ENCODE assay signal across 8 cellular contexts in genomic region chrX:149937881-149938426, GRCh38. TPM values are rescaled to one million over a fixed set of nuclear protein-coding genes. Genes with fewer than 3 reads are reported as not detected.
DNase-seq lines count a peak whose midpoint lies in the region; ATAC-seq, FAIRE-seq and TF ChIP-seq lines count a peak whose summit lies in the region.

No MANE protein-coding gene starts in this region.

- H3K4me1 ChIP-seq in GM12878 (ENCODE audit: control insufficient read depth, insufficient read depth, low read length) (no peaks in the 10 kb centered on the region), keratinocyte (ENCODE audit: control insufficient read depth, extremely low read depth, insufficient read depth, low read length) (no peaks in the 10 kb centered on the region)

- no peaks in the 10 kb centered on the region for H3K9me1 ChIP-seq in keratinocyte (ENCODE audit: control insufficient read depth, extremely low read depth, insufficient read depth, low read length)

- CTCF ChIA-PET in GM12878 (lab: Yijun Ruan, JAX): interaction anchor here (0.8 to 1.0 kb wide), 4 partner anchors 21 to 432 kb away, joined by 3 to 5 read pairs (median 4); no protein-coding TSS in a partner anchor

- SMC1A ChIA-PET in GM12878 (lab: Charles Lee; ENCODE audit: uncharacterized antibody, unreplicated experiment): interaction anchor here (0.9 to 1.4 kb wide), 2 partner anchors 732 to 762 kb away, joined by 3 read pairs; no protein-coding TSS in a partner anchor

- H3K4me2 ChIP-seq in GM12878 (ENCODE audit: control insufficient read depth, insufficient read depth) (peak overlapping the region; percentile 70), keratinocyte (ENCODE audit: control insufficient read depth, extremely low read depth, insufficient read depth, low read depth, low read length) (peak overlapping the region; percentile 58)

- H3K36me3 ChIP-seq in GM12878 (ENCODE audit: control insufficient read depth in 2 of 2, insufficient read depth in 2 of 2, low read length in 1 of 2) (peaks cover 0 to 1% of the 10 kb centered on the region in 2 experiments; a peak in 1 of 4 replicates), keratinocyte (ENCODE audit: control insufficient read depth in 2 of 2, extremely low read depth in 1 of 2, insufficient read depth in 2 of 2, low read length in 2 of 2) (peaks cover 0 to 2% of the 10 kb centered on the region in 2 experiments)

- TF ChIP-seq POLR2A in GM12878 (IDR thresholded peaks at IDR 0.05; ENCODE audit: low read depth, low read length): peak; percentile 88

- dilution Hi-C loops in keratinocyte (cut with MboI; ENCODE audit: extremely low pct_ligation_motif_present, low sequenced_read_pairs): no loop called here

- H3K79me2 ChIP-seq in GM12878 (ENCODE audit: control insufficient read depth, insufficient read depth, low read length): peaks cover 11% of the 10 kb centered on the region
- H3K79me2 ChIP-seq in keratinocyte (ENCODE audit: control insufficient read depth, insufficient read depth, low read length): peaks cover 12% of the 10 kb centered on the region

- intact Hi-C loops in GM12878 (cut with micrococcal nuclease; ENCODE audit: unreplicated experiment): loop anchor here (10.0 kb wide), 1 partner anchor 433 kb away; the partner anchor contains the start of gene IDS

- H4K20me1 ChIP-seq in GM12878 (ENCODE audit: control insufficient read depth, insufficient read depth): no peaks in the 10 kb centered on the region
- no peaks in the 10 kb centered on the region for H4K20me1 ChIP-seq in keratinocyte (ENCODE audit: control insufficient read depth, extremely low read depth, insufficient read depth, low read length)

- no TSS peak for BruUV-seq in GM12878 (replicated peaks; lab: Mats Ljungman, UMichigan)

- TF ChIP-seq EP300 in GM12878 (IDR thresholded peaks at IDR 0.05; ENCODE audit: borderline replicate concordance in 1 of 2, control insufficient read depth in 1 of 2, low read depth in 2 of 2, low read length in 2 of 2): no peak

- DNase-seq in NCI-H2227 (lab: John Stamatoyannopoulos, UW; ENCODE audit: unreplicated experiment): peak; percentile 23
- DNase-seq in NCI-H2227 treated with DMSO at 0.1 percent for 48 hours (lab: John Stamatoyannopoulos, UW): no peak
- DNase-seq in NCI-H69 (lab: John Stamatoyannopoulos, UW): peak; percentile 26
- no peak for DNase-seq in GM12878 (ENCODE audit: low read depth, low spot score)
- DNase-seq in keratinocyte (ENCODE audit: low read depth, low spot score): no peak
- peak in 6 of 49 donors; percentile 1 to 45 (median 10) for DNase-seq in substantia nigra (lab: John Stamatoyannopoulos, UW)
- no peak for DNase-seq in inferior parietal cortex (ENCODE audit: extremely low spot score)
- DNase-seq in GM13977 (ENCODE audit: low spot score): no peak

- in situ Hi-C loops in GM12878 (cut with MboI) (no loop called here), GM13977 (cut with MboI; ENCODE audit: low pct_unique_long_range_greater_than_20kb, low sequenced_read_pairs, unreplicated experiment) (no loop called here)

- no peak; the same call in 2 of the 3 replicates for ATAC-seq in GM12878

- FAIRE-seq in GM12878 (lab: Jason Lieb, UNC): no peak
- FAIRE-seq in keratinocyte (lab: Jason Lieb, UNC): no peak

- peak overlapping the region; percentile 69 for H3K27ac ChIP-seq in GM12878 (ENCODE audit: control insufficient read depth, insufficient read depth)
- peak overlapping the region; percentile 71 for H3K27ac ChIP-seq in keratinocyte (ENCODE audit: control insufficient read depth, insufficient read depth, low read length)
- H3K27ac ChIP-seq in substantia nigra (ENCODE audit: low read depth, low read length, poor library complexity, severe bottlenecking): peak overlapping the region; percentile 91

- H2AFZ ChIP-seq in GM12878 (ENCODE audit: control insufficient read depth, low read depth, low read length) (peak overlapping the region; percentile 30), keratinocyte (ENCODE audit: control insufficient read depth, low read length) (peak overlapping the region; percentile 58)

- RAD21 ChIA-PET in GM12878 (lab: Charles Lee; ENCODE audit: unreplicated experiment): interaction anchor here (1.2 to 3.9 kb wide), 4 partner anchors 22 to 398 kb away, joined by 5 to 49 read pairs (median 10); partner anchors contain the start of gene EOLA1

- H3K27me3 ChIP-seq in GM12878 (replicated peaks in 1 of 2; ENCODE audit: control insufficient read depth in 2 of 2, insufficient read depth in 2 of 2, low read length in 1 of 2) (no peaks in the 10 kb centered on the region), keratinocyte (ENCODE audit: control insufficient read depth, extremely low read depth, insufficient read depth, low read length) (no peaks in the 10 kb centered on the region)

- WGBS in GM12878 (ENCODE audit: insufficient coverage, insufficient replicate concordance, low lambda C conversion rate, missing lambda C conversion rate): 45% methylated on average over 46 of the region's 46 CpGs

- H3K4me3 ChIP-seq in GM12878 (peak overlapping the region; percentile 83), keratinocyte (ENCODE audit: control insufficient read depth in 2 of 3, extremely low read depth in 1 of 3, insufficient read depth in 2 of 3, low read depth in 1 of 3, low read length in 3 of 3) (peak overlapping the region; percentile 67 to 70 (median 68))

- H3K9ac ChIP-seq in GM12878 (ENCODE audit: control insufficient read depth, insufficient read depth, low read length) (peak overlapping the region; percentile 82), keratinocyte (ENCODE audit: control insufficient read depth, extremely low read depth, insufficient read depth, low read length) (peak overlapping the region; percentile 86)

- POLR2A ChIA-PET in GM12878 (lab: Charles Lee): interaction anchor here (0.8 to 3.1 kb wide), 4 partner anchors 108 to 630 kb away, joined by 3 to 34 read pairs (median 4); partner anchors contain the start of genes EOLA1 and MTM1

- no peak for TF ChIP-seq RAD21 in GM12878 (IDR thresholded peaks at IDR 0.05; ENCODE audit: insufficient read depth, low read depth, low read length)

- no peak for TF ChIP-seq CTCF in GM12878 (IDR thresholded peaks at IDR 0.05 in 2 of 3, conservative IDR thresholded peaks at IDR 0.05 in 1 of 3; ENCODE audit: control insufficient read depth in 2 of 3, extremely low read depth in 1 of 3, insufficient read depth in 1 of 3, low read depth in 3 of 3, low read length in 3 of 3)
- TF ChIP-seq CTCF in keratinocyte (optimal IDR thresholded peaks at IDR 0.05 in 1 of 3, IDR thresholded peaks at IDR 0.05 in 1 of 3, conservative IDR thresholded peaks at IDR 0.05 in 1 of 3; ENCODE audit: extremely low read depth in 1 of 3, insufficient read depth in 2 of 3, low read length in 3 of 3): no peak
- TF ChIP-seq CTCF in GM13977 (IDR thresholded peaks at IDR 0.05; ENCODE audit: extremely low read depth, insufficient read depth, missing control alignments): no peak

- H3K9me3 ChIP-seq in GM12878 (replicated peaks; ENCODE audit: control insufficient read depth, insufficient read depth, low read length) (no peaks in the 10 kb centered on the region; the same call in 2 of the 3 replicates), keratinocyte (ENCODE audit: control insufficient read depth, low read depth, low read length) (no peaks in the 10 kb centered on the region)

RNA-seq across cellular contexts. Expression of gene EOLA2, which starts 0.3 kb away (rescaled TPM):
- 22.8 and 33.9 TPM in 2 replicates for total RNA-seq in GM12878 (2013; cell fraction: nucleolus; rRNA removed)
- total RNA-seq in GM12878 (2014; rRNA removed) (28.7 and 38.6 TPM in 2 replicates), GM12878 (2014; rRNA removed; fragmentation: Illumina TruSeq; extraction: Trizol) (22.5 and 23.9 TPM in 2 replicates), GM12878 (2021) (41.0 and 48.7 TPM in 2 replicates)
- 28.2 TPM for polyA plus RNA-seq in GM12878 (2011; ENCODE audit: low read depth)
- polyA plus RNA-seq in GM12878 (2011; rRNA removed) (38.0 and 44.1 TPM in 2 replicates), GM12878 (2014; fragmentation: Illumina TruSeq; extraction: Trizol) (28.0 and 35.8 TPM in 2 replicates), GM12878 (2014; fragmentation: Nextera tagmentation; extraction: Ambion mirVana) (10 to 100 TPM; 26.9 to 37.0 TPM), GM12878 (2014; rRNA removed) (53.7 and 54.2 TPM in 2 replicates), GM12878 (2016; fragmentation: Nextera tagmentation; extraction: Ambion mirVana) (10 to 100 TPM; 55.4 to 55.8 TPM), keratinocyte (35.5 to 45.2 TPM (median 39.2 TPM) in 3 replicates)
- 45.9 and 59.4 TPM in 2 replicates for polyA plus RNA-seq in GM12878 (2011; cell fraction: cytosol; rRNA removed)
- polyA plus RNA-seq in GM12878 (2011; cell fraction: nucleus; rRNA removed): 88.1 and 90.0 TPM in 2 replicates
- 36.8 and 42.6 TPM in 2 replicates for polyA plus RNA-seq in GM12878 (2012)
- polyA minus RNA-seq in GM12878 (2011; rRNA and poly(A)+ RNA removed): 23.2 and 31.1 TPM in 2 replicates
- 9.1 and 13.8 TPM in 2 replicates for polyA minus RNA-seq in GM12878 (2011; cell fraction: cytosol; rRNA and poly(A)+ RNA removed)
- 24.4 and 27.0 TPM in 2 replicates for polyA minus RNA-seq in GM12878 (2011; cell fraction: nucleus; rRNA and poly(A)+ RNA removed)
- polyA plus RNA-seq in keratinocyte (2011; ENCODE audit: low read depth): 24.1 TPM
- polyA plus RNA-seq in keratinocyte (2011; cell fraction: cytosol; rRNA removed): 41.0 and 42.3 TPM in 2 replicates
- 50.8 and 59.0 TPM in 2 replicates for polyA plus RNA-seq in keratinocyte (2011; cell fraction: nucleus; rRNA removed)
- polyA plus RNA-seq in keratinocyte (2012; ENCODE audit: low replicate concordance): 27.4 and 32.6 TPM in 2 replicates
- 16.1 to 23.7 TPM (median 17.2 TPM) in 3 replicates for polyA minus RNA-seq in keratinocyte
- polyA minus RNA-seq in keratinocyte (2011; cell fraction: cytosol; rRNA and poly(A)+ RNA removed): 20.0 TPM
- polyA minus RNA-seq in keratinocyte (2011; cell fraction: nucleus; rRNA and poly(A)+ RNA removed): 23.0 and 23.3 TPM in 2 replicates

RNA-seq across cellular contexts. Expression of gene HSFX4, which starts 8.6 kb away (rescaled TPM):
- not detected in 2 replicates for total RNA-seq in GM12878 (2013; cell fraction: nucleolus; rRNA removed)
- total RNA-seq in GM12878 (2014; rRNA removed) (0.16 TPM in 1 of 2 replicates, not detected in the other), GM12878 (2014; rRNA removed; fragmentation: Illumina TruSeq; extraction: Trizol) (not detected in 2 replicates), GM12878 (2021) (not detected in 2 replicates)
- polyA plus RNA-seq in GM12878 (2011; ENCODE audit: low read depth): not detected
- polyA plus RNA-seq in GM12878 (2011; rRNA removed) (not detected in 2 replicates), GM12878 (2014; fragmentation: Illumina TruSeq; extraction: Trizol) (0.44 TPM in 1 of 2 replicates, not detected in the other), GM12878 (2014; fragmentation: Nextera tagmentation; extraction: Ambion mirVana) (under 1 TPM; 0.11 to 0.21 TPM), GM12878 (2014; rRNA removed) (0.13 TPM in 1 of 2 replicates, not detected in the other), GM12878 (2016; fragmentation: Nextera tagmentation; extraction: Ambion mirVana) (under 1 TPM; 0.21 to 0.24 TPM), keratinocyte (not detected in 3 replicates)
- not detected in 2 replicates for polyA plus RNA-seq in GM12878 (2011; cell fraction: cytosol; rRNA removed)
- not detected in 2 replicates for polyA plus RNA-seq in GM12878 (2011; cell fraction: nucleus; rRNA removed)
- not detected in 2 replicates for polyA plus RNA-seq in GM12878 (2012)
- not detected in 2 replicates for polyA minus RNA-seq in GM12878 (2011; rRNA and poly(A)+ RNA removed)
- polyA minus RNA-seq in GM12878 (2011; cell fraction: cytosol; rRNA and poly(A)+ RNA removed): not detected in 2 replicates
- polyA minus RNA-seq in GM12878 (2011; cell fraction: nucleus; rRNA and poly(A)+ RNA removed): not detected in 2 replicates
- polyA plus RNA-seq in keratinocyte (2011; ENCODE audit: low read depth): not detected
- not detected in 2 replicates for polyA plus RNA-seq in keratinocyte (2011; cell fraction: cytosol; rRNA removed)
- polyA plus RNA-seq in keratinocyte (2011; cell fraction: nucleus; rRNA removed): not detected in 2 replicates
- polyA plus RNA-seq in keratinocyte (2012; ENCODE audit: low replicate concordance): 0.38 TPM in 1 of 2 replicates, not detected in the other
- not detected in 3 replicates for polyA minus RNA-seq in keratinocyte
- not detected for polyA minus RNA-seq in keratinocyte (2011; cell fraction: cytosol; rRNA and poly(A)+ RNA removed)
- polyA minus RNA-seq in keratinocyte (2011; cell fraction: nucleus; rRNA and poly(A)+ RNA removed): not detected in 2 replicates

RNA-seq across cellular contexts. Expression of gene MAGEA8, which starts 57.0 kb away (rescaled TPM):
- 0.27 and 0.38 TPM in 2 replicates for total RNA-seq in GM12878 (2013; cell fraction: nucleolus; rRNA removed)
- not detected in 2 replicates for total RNA-seq in GM12878 (2014; rRNA removed)
- total RNA-seq in GM12878 (2014; rRNA removed; fragmentation: Illumina TruSeq; extraction: Trizol): not detected in 2 replicates
- total RNA-seq in GM12878 (2021): not detected in 2 replicates
- not detected for polyA plus RNA-seq in GM12878 (2011; ENCODE audit: low read depth)
- 0.04 and 0.20 TPM in 2 replicates for polyA plus RNA-seq in GM12878 (2011; rRNA removed)
- polyA plus RNA-seq in GM12878 (2011; cell fraction: cytosol; rRNA removed): 0.06 and 0.07 TPM in 2 replicates
- polyA plus RNA-seq in GM12878 (2011; cell fraction: nucleus; rRNA removed): 0.09 and 0.12 TPM in 2 replicates
- polyA plus RNA-seq in GM12878 (2012): not detected in 2 replicates
- polyA plus RNA-seq in GM12878 (2014; fragmentation: Illumina TruSeq; extraction: Trizol): 0.06 TPM in 1 of 2 replicates, not detected in the other
- polyA plus RNA-seq in GM12878 (2014; fragmentation: Nextera tagmentation; extraction: Ambion mirVana): under 1 TPM in 1 of 2 experiments, not detected in 1; 0.13 TPM
- polyA plus RNA-seq in GM12878 (2014; rRNA removed): not detected in 2 replicates
- polyA plus RNA-seq in GM12878 (2016; fragmentation: Nextera tagmentation; extraction: Ambion mirVana): not detected
- polyA minus RNA-seq in GM12878 (2011; rRNA and poly(A)+ RNA removed): 0.29 TPM in 1 of 2 replicates, not detected in the other
- polyA minus RNA-seq in GM12878 (2011; cell fraction: cytosol; rRNA and poly(A)+ RNA removed): not detected in 2 replicates
- polyA minus RNA-seq in GM12878 (2011; cell fraction: nucleus; rRNA and poly(A)+ RNA removed): not detected in 2 replicates
- not detected in 3 replicates for polyA plus RNA-seq in keratinocyte
- polyA plus RNA-seq in keratinocyte (2011; ENCODE audit: low read depth): not detected
- not detected in 2 replicates for polyA plus RNA-seq in keratinocyte (2011; cell fraction: cytosol; rRNA removed)
- polyA plus RNA-seq in keratinocyte (2011; cell fraction: nucleus; rRNA removed): not detected in 2 replicates
- polyA plus RNA-seq in keratinocyte (2012; ENCODE audit: low replicate concordance): not detected in 2 replicates
- 0.46 TPM in 1 of 3 replicates, not detected in the others for polyA minus RNA-seq in keratinocyte
- polyA minus RNA-seq in keratinocyte (2011; cell fraction: cytosol; rRNA and poly(A)+ RNA removed): not detected
- not detected in 2 replicates for polyA minus RNA-seq in keratinocyte (2011; cell fraction: nucleus; rRNA and poly(A)+ RNA removed)

Comparison
In these comparisons a context has a peak if more than half of its experiments do, and no peak if none do; other contexts are left out.
1. DNase-seq: peak in NCI-H2227 (single experiment) and NCI-H69 (single experiment); none in NCI-H2227 treated with DMSO at 0.1 percent for 48 hours (single experiment), GM12878 (single experiment), keratinocyte (single experiment), inferior parietal cortex (single experiment) and GM13977 (single experiment).
2. Peak in every context shown above with its lines, with median percentiles within 50 percentile points of each other: H3K27ac ChIP-seq.